In the genomic region with DNA sequence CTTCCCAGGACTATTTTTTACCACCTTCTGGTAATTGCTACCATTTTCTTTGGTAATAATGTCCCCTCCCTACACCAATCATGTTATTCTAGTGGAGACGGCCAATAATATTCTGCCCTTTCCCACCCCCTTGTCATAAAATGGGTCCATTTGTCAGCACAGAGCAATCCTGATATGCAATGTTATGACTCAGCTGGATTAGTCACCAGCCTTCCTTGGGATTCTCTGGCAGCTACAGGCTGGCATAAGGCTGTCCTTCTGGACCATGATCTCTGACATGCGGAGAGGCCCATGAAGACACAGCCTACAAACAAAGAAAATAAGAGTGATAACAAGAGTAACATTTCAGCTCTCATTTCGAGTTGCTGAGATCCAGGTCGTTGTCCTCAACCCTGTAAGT, we compare ENCODE assay signal across 16 cellular contexts.
DNase-seq lines count a peak whose midpoint lies in the region; ATAC-seq and TF ChIP-seq lines count a peak whose summit lies in the region.
"Had no signal": no experiment of that assay in that cellular context is flagged by ENCODE, and none has a peak within 500 bp of the region (broad histone marks: within the 10 kb centered on the region; RNA-seq: fewer than 3 reads in every experiment).

No MANE protein-coding gene starts in this region.

- H3K4me3 ChIP-seq in breast epithelium (no peak overlapping the region), adrenal gland (no peak overlapping the region), lower lobe of right lung (no peak overlapping the region)
- H3K4me3 ChIP-seq: SJSA1, thoracic aorta had no signal

- H3K9me3 Mint-ChIP-seq in MCF 10A (ENCODE audit: unreplicated experiment): no peaks in the 10 kb centered on the region
- no peaks in the 10 kb centered on the region for H3K9me3 Mint-ChIP-seq in stimulated activated effector memory CD8-positive, alpha-beta T cell treated with anti-CD3 and anti-CD28 coated beads, Interleukin-12 subunit alpha, Interleukin-12 subunit beta, amount 100 ng/mL, for 72 hours

- TF ChIP-seq CTCF in MCF 10A (IDR thresholded peaks at IDR 0.05; ENCODE audit: unreplicated experiment) (no peak), breast epithelium (IDR thresholded peaks at IDR 0.05) (no peak), adrenal gland (IDR thresholded peaks at IDR 0.05) (no peak), lower lobe of right lung (IDR thresholded peaks at IDR 0.05) (no peak)

- ATAC-seq in lower lobe of right lung (no peak), HG03354 (IDR thresholded peaks at IDR 0.05; ENCODE audit: poor library complexity, severe bottlenecking, unreplicated experiment) (no peak)
- no peak for ATAC-seq in stimulated activated effector memory CD8-positive, alpha-beta T cell treated with anti-CD3 and anti-CD28 coated beads, Interleukin-12 subunit alpha, Interleukin-12 subunit beta, amount 100 ng/mL, for 72 hours

- DNase-seq in MCF 10A (ENCODE audit: unreplicated experiment): peak; percentile 88
- DNase-seq in breast epithelium (ENCODE audit: low spot score in 2 of 2): no peak
- peak; percentile 38 to 65 (median 59) for DNase-seq in adrenal gland
- peak; percentile 35 for DNase-seq in iris pigment epithelial cell (ENCODE audit: low read depth)
- no peak for DNase-seq in lower lobe of right lung
- DNase-seq in stimulated activated effector memory CD8-positive, alpha-beta T cell treated with anti-CD3 and anti-CD28 coated beads, Interleukin-12 subunit alpha, Interleukin-12 subunit beta, amount 100 ng/mL, for 72 hours (ENCODE audit: low spot score in 2 of 2): no peak
- DNase-seq in cerebellar nuclear complex (lab: John Stamatoyannopoulos, UW): no peak
- DNase-seq: 8988T; activated CD4-positive, CD25-positive, alpha-beta regulatory T cell treated with anti-CD3 and anti-CD28 coated beads, Interleukin-2, amount 50 U/mL, for 72 hours; brain microvascular endothelial cell; DMS79; NCI-H1092 treated with DMSO at 0.1 percent for 48 hours; NCI-H526 treated with DMSO at 0.1 percent for 48 hours had no signal

- intact Hi-C loops in MCF 10A (cut with micrococcal nuclease) (no loop called here), breast epithelium (cut with DNase I; ENCODE audit: low total_unique reads) (no loop called here), adrenal gland (cut with DNase I) (no loop called here), lower lobe of right lung (cut with DNase I) (no loop called here)

- peaks cover 7% of the 10 kb centered on the region for H3K4me1 Mint-ChIP-seq in MCF 10A (ENCODE audit: insufficient read depth, unreplicated experiment)
- H3K4me1 Mint-ChIP-seq in stimulated activated effector memory CD8-positive, alpha-beta T cell treated with anti-CD3 and anti-CD28 coated beads, Interleukin-12 subunit alpha, Interleukin-12 subunit beta, amount 100 ng/mL, for 72 hours: no peaks in the 10 kb centered on the region

- no peak overlapping the region for H3K27ac Mint-ChIP-seq in MCF 10A (ENCODE audit: low read depth, unreplicated experiment)
- no peak overlapping the region for H3K27ac Mint-ChIP-seq in stimulated activated effector memory CD8-positive, alpha-beta T cell treated with anti-CD3 and anti-CD28 coated beads, Interleukin-12 subunit alpha, Interleukin-12 subunit beta, amount 100 ng/mL, for 72 hours

- no peaks in the 10 kb centered on the region for H3K36me3 Mint-ChIP-seq in MCF 10A (ENCODE audit: insufficient read depth, unreplicated experiment)
- H3K36me3 Mint-ChIP-seq in stimulated activated effector memory CD8-positive, alpha-beta T cell treated with anti-CD3 and anti-CD28 coated beads, Interleukin-12 subunit alpha, Interleukin-12 subunit beta, amount 100 ng/mL, for 72 hours: no peaks in the 10 kb centered on the region

- no peak overlapping the region for H3K4me3 Mint-ChIP-seq in MCF 10A (ENCODE audit: unreplicated experiment)
- H3K4me3 Mint-ChIP-seq in stimulated activated effector memory CD8-positive, alpha-beta T cell treated with anti-CD3 and anti-CD28 coated beads, Interleukin-12 subunit alpha, Interleukin-12 subunit beta, amount 100 ng/mL, for 72 hours: no peak overlapping the region

- POLR2A ChIA-PET in MCF 10A (lab: Yijun Ruan, JAX): interaction anchor here (1.1 kb wide), 1 partner anchor 9 kb away, joined by 3 read pairs; no protein-coding TSS in a partner anchor

- H3K36me3 ChIP-seq in breast epithelium: no peaks in the 10 kb centered on the region
- no peaks in the 10 kb centered on the region for H3K36me3 ChIP-seq in adrenal gland (replicated peaks in 1 of 2)
- H3K36me3 ChIP-seq in lower lobe of right lung: no peaks in the 10 kb centered on the region
- H3K36me3 ChIP-seq: brain microvascular endothelial cell, SJSA1, thoracic aorta had no signal

- no peaks in the 10 kb centered on the region for H3K27me3 Mint-ChIP-seq in MCF 10A (ENCODE audit: insufficient read depth, unreplicated experiment)

- H3K9me3 ChIP-seq in breast epithelium: no peaks in the 10 kb centered on the region
- H3K9me3 ChIP-seq in adrenal gland (replicated peaks in 1 of 3): no peaks in the 10 kb centered on the region
- H3K9me3 ChIP-seq in lower lobe of right lung: no peaks in the 10 kb centered on the region
- H3K9me3 ChIP-seq: thoracic aorta had no signal

- H3K27me3 ChIP-seq in breast epithelium: no peaks in the 10 kb centered on the region
- H3K27me3 ChIP-seq in adrenal gland: no peaks in the 10 kb centered on the region
- no peaks in the 10 kb centered on the region for H3K27me3 ChIP-seq in lower lobe of right lung (ENCODE audit: low read depth)
- H3K27me3 ChIP-seq: brain microvascular endothelial cell, SJSA1 had no signal

- BruUV-seq in MCF 10A (replicated peaks; lab: Mats Ljungman, UMichigan): no TSS peak

- TF ChIP-seq POLR2A in breast epithelium (IDR thresholded peaks at IDR 0.05): no peak
- no peak for TF ChIP-seq POLR2A in adrenal gland (IDR thresholded peaks at IDR 0.05)

- 20 to 34% (median 27%) methylated on average over 4 of the region's 4 CpGs for WGBS in adrenal gland, 4 donors

- CTCF ChIA-PET in MCF 10A (lab: Yijun Ruan, JAX): interaction anchor here (0.5 to 4.2 kb wide), 4 partner anchors 146 to 859 kb away, joined by 3 to 18 read pairs (median 4); no protein-coding TSS in a partner anchor

- H3K4me1 ChIP-seq in breast epithelium (no peaks in the 10 kb centered on the region), adrenal gland (replicated peaks in 1 of 2) (peaks cover 0 to 5% of the 10 kb centered on the region in 2 donors), lower lobe of right lung (no peaks in the 10 kb centered on the region)
- H3K4me1 ChIP-seq: SJSA1 had no signal

- no peak overlapping the region for H3K27ac ChIP-seq in breast epithelium
- H3K27ac ChIP-seq in adrenal gland: no peak overlapping the region
- H3K27ac ChIP-seq in lower lobe of right lung: no peak overlapping the region
- H3K27ac ChIP-seq: brain microvascular endothelial cell, SJSA1, thoracic aorta had no signal

Comparison
In these comparisons a context has a peak if more than half of its experiments do, and no peak if none do; other contexts are left out.
1. DNase-seq: peak in MCF 10A (single experiment), adrenal gland (7 of 7) and iris pigment epithelial cell (single experiment); none in breast epithelium (0 of 2), lower lobe of right lung (single experiment), stimulated activated effector memory CD8-positive, alpha-beta T cell treated with anti-CD3 and anti-CD28 coated beads, Interleukin-12 subunit alpha, Interleukin-12 subunit beta, amount 100 ng/mL, for 72 hours (0 of 2) and cerebellar nuclear complex (0 of 2).